In the genomic region with DNA sequence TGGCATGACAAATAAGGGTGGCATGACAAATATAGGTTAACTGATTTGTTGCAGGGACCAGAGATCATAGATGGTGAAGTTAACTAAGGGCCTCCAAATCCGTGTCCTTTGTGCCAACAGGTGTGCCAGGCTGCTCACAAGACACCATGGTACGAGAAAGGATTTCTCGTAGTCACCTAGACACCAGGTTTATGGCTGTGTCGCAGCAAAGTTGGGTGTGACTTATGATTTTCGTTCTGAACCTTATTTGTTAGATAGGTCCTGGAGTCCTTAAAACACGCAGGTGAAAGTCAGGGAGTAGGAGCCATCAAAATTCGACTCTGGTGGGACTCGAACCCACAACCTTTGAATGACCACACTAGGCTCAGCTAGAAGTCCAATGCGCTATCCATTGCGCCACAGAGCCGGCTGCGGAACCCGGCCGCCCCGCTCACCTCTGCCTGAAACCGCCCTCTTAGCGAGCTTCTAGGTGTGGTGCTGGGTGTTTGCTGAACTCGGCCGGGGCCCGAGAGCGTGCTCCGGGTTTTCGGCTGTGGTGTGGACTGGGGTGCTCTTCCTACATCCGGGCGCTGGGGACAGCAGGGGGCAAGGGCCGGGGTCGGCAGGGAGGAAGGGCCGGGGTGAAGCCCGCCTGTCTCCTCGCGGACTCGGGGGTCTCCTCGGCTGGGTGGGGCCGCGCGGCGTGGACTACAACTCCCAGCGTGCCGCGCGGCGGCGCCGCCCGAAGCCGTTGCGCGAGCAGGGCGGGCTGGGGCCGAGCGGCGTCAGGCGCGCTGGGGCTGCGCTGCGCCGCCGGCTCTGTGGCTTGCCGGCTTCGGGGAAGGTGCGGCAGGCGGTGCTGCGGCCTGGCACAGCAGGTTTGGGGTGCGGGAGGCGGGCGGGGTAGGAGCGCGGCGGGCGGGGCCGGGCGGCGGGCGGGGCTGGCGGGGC, we compare ENCODE assay signal across 8 cellular contexts. TPM values are rescaled to one million over a fixed set of nuclear protein-coding genes. Genes with fewer than 3 reads are reported as not detected.
DNase-seq lines count a peak whose midpoint lies in the region; ATAC-seq and TF ChIP-seq lines count a peak whose summit lies in the region.

TSS of gene SLC27A4 (plus strand) at position 767 of the 930 bp plus-strand sequence. CDS start 2,606 bp downstream, outside the sequence.

- POLR2A ChIA-PET in A673 (lab: Charles Lee; ENCODE audit: low non-redundant PET): no interaction called here

- H3K4me3 Mint-ChIP-seq in activated CD4-positive, alpha-beta T cell treated with anti-CD3 and anti-CD28 coated beads, Interleukin-2, amount 10 ng/mL, durations not matched to agents 24 days and 14 days: peak within 1 kb of the TSS; percentile 88

- ATAC-seq in GM18520 (IDR thresholded peaks at IDR 0.05; ENCODE audit: unreplicated experiment) (peak; percentile 65), HG03097 (IDR thresholded peaks at IDR 0.05; ENCODE audit: low FRiP score, unreplicated experiment) (peak; percentile 75)

- intact Hi-C loops in A673 (cut with micrococcal nuclease; ENCODE audit: unreplicated experiment): loop anchor here (2.0 kb wide), 1 partner anchor 45 kb away; no protein-coding TSS in a partner anchor
- intact Hi-C loops in activated CD4-positive, alpha-beta T cell treated with anti-CD3 and anti-CD28 coated beads, Interleukin-2, amount 10 ng/mL, durations not matched to agents 24 days and 14 days (cut with micrococcal nuclease): loop anchor here (1.0 to 5.0 kb wide), 4 partner anchors 23 to 138 kb away; partner anchors contain the start of genes DNM1, GOLGA2, SWI5 and URM1

- H3K9me3 ChIP-seq in A673 (ENCODE audit: low read depth, low read length, poor library complexity, severe bottlenecking): no peaks in the 10 kb centered on the region

- peaks cover 5% of the 10 kb centered on the region for H3K4me1 ChIP-seq in A673 (ENCODE audit: insufficient read depth, low read length, poor library complexity, severe bottlenecking)

- H3K27ac Mint-ChIP-seq in activated CD4-positive, alpha-beta T cell treated with anti-CD3 and anti-CD28 coated beads, Interleukin-2, amount 10 ng/mL, durations not matched to agents 24 days and 14 days: peak within 1 kb of the TSS; percentile 92

- H3K27me3 ChIP-seq in A673 (replicated peaks; ENCODE audit: insufficient read depth, low read depth, low read length, poor library complexity): no peaks in the 10 kb centered on the region

- H3K9me3 Mint-ChIP-seq in activated CD4-positive, alpha-beta T cell treated with anti-CD3 and anti-CD28 coated beads, Interleukin-2, amount 10 ng/mL, durations not matched to agents 24 days and 14 days: no peaks in the 10 kb centered on the region

- DNase-seq in A673 (ENCODE audit: low spot score): peak; percentile 90
- DNase-seq in NCI-H510A treated with DMSO at 0.1 percent for 48 hours (lab: John Stamatoyannopoulos, UW): peak; percentile 72
- peak; percentile 96 for DNase-seq in activated CD4-positive, alpha-beta T cell treated with anti-CD3 and anti-CD28 coated beads, Interleukin-2, amount 10 ng/mL, durations not matched to agents 24 days and 14 days
- no peak for DNase-seq in coronary artery (ENCODE audit: low spot score)
- peak; percentile 91 for DNase-seq in left kidney (ENCODE audit: low read depth, low spot score)
- peak; percentile 79 to 84 for DNase-seq in stimulated activated CD4-positive, alpha-beta T cell treated with anti-CD3 and anti-CD28 coated beads, Interleukin-2, amount 100 ng/mL, for 24 hours

- peaks cover 6% of the 10 kb centered on the region for H3K4me1 Mint-ChIP-seq in activated CD4-positive, alpha-beta T cell treated with anti-CD3 and anti-CD28 coated beads, Interleukin-2, amount 10 ng/mL, durations not matched to agents 24 days and 14 days

- H3K4me3 ChIP-seq in A673 (ENCODE audit: low read depth, low read length, poor library complexity, severe bottlenecking) (peak within 1 kb of the TSS; percentile 92), coronary artery (peak within 1 kb of the TSS; percentile 96)

- peak within 1 kb of the TSS; percentile 67 for H3K27ac ChIP-seq in A673 (ENCODE audit: low read depth, low read length, poor library complexity, severe bottlenecking)
- peak within 1 kb of the TSS; percentile 62 to 92 for H3K27ac ChIP-seq in coronary artery

- H3K27me3 Mint-ChIP-seq in activated CD4-positive, alpha-beta T cell treated with anti-CD3 and anti-CD28 coated beads, Interleukin-2, amount 10 ng/mL, durations not matched to agents 24 days and 14 days: no peaks in the 10 kb centered on the region

- peaks cover 13% of the 10 kb centered on the region for H3K36me3 ChIP-seq in A673 (ENCODE audit: insufficient read depth, low read length, poor library complexity, severe bottlenecking)

- no peak for TF ChIP-seq CTCF in A673 (conservative IDR thresholded peaks at IDR 0.05; ENCODE audit: low read depth, low read length)
- TF ChIP-seq CTCF in coronary artery (IDR thresholded peaks at IDR 0.05): no peak

- H3K36me3 Mint-ChIP-seq in activated CD4-positive, alpha-beta T cell treated with anti-CD3 and anti-CD28 coated beads, Interleukin-2, amount 10 ng/mL, durations not matched to agents 24 days and 14 days (ENCODE audit: low read depth): peaks cover 11% of the 10 kb centered on the region

- CTCF ChIA-PET in A673 (lab: Charles Lee): no interaction called here

- BruUV-seq in A673 (replicated peaks; lab: Mats Ljungman, UMichigan): no TSS peak

RNA-seq across cellular contexts. Expression of gene SLC27A4, which starts in this region (rescaled TPM):
- 35.4 and 39.1 TPM in 2 replicates for total RNA-seq in A673 (2021)
- total RNA-seq in activated CD4-positive, alpha-beta T cell treated with anti-CD3 and anti-CD28 coated beads, Interleukin-2, amount 10 ng/mL, durations not matched to agents 24 days and 14 days: 37.0 and 37.9 TPM in 2 replicates
